9 cellular contexts compared by ENCODE assay signal in genomic region chr12:77995436-77996167, GRCh38.
DNase-seq lines count a peak whose midpoint lies in the region; ATAC-seq and TF ChIP-seq lines count a peak whose summit lies in the region.
"Had no signal": no experiment of that assay in that cellular context is flagged by ENCODE, and none has a peak within 500 bp of the region (broad histone marks: within the 10 kb centered on the region; RNA-seq: fewer than 3 reads in every experiment).

No MANE protein-coding gene starts in this region.

- TF ChIP-seq POLR2A in heart left ventricle (IDR thresholded peaks at IDR 0.05): no peak

- peaks cover 0 to 7% (median 0%) of the 10 kb centered on the region in 12 donors for H3K4me1 ChIP-seq in heart left ventricle
- H3K4me1 ChIP-seq: pancreas had no signal

- no peak overlapping the region for H3K4me3 Mint-ChIP-seq in glutamatergic neuron (ENCODE audit: unreplicated experiment)
- H3K4me3 Mint-ChIP-seq in T-helper 2 cell treated with Interferon-gamma antibody and Interleukin-4, amounts not matched to agents 5 μg/mL and 100 μg/mL, for 36 hours: no peak overlapping the region

- no peaks in the 10 kb centered on the region for H3K27me3 Mint-ChIP-seq in glutamatergic neuron (ENCODE audit: unreplicated experiment)
- no peaks in the 10 kb centered on the region for H3K27me3 Mint-ChIP-seq in T-helper 2 cell treated with Interferon-gamma antibody and Interleukin-4, amounts not matched to agents 5 μg/mL and 100 μg/mL, for 36 hours (ENCODE audit: low read depth)

- H3K27ac ChIP-seq in heart left ventricle: no peak overlapping the region
- H3K27ac ChIP-seq: pancreas had no signal

- DNase-seq in activated CD4-positive, CD25-positive, alpha-beta regulatory T cell treated with anti-CD3 and anti-CD28 coated beads, Interleukin-2, amount 50 U/mL, for 72 hours: no peak
- DNase-seq in RKO (ENCODE audit: low spot score) (peak; percentile 89), glutamatergic neuron (no peak), heart left ventricle (no peak)
- no peak for DNase-seq in stimulated activated naive CD8-positive, alpha-beta T cell treated with anti-CD3 and anti-CD28 coated beads, Interleukin-15, Interleukin-2, amounts not matched to agents 100 U/mL and 50 U/mL, for 24 hours
- no peak for DNase-seq in T-helper 2 cell treated with Interferon-gamma antibody and Interleukin-4, amounts not matched to agents 5 μg/mL and 100 μg/mL, for 36 hours (ENCODE audit: low spot score)
- DNase-seq: pancreas had no signal

- H3K27me3 ChIP-seq in heart left ventricle: no peaks in the 10 kb centered on the region
- H3K27me3 ChIP-seq: pancreas had no signal

- H3K36me3 Mint-ChIP-seq in glutamatergic neuron (ENCODE audit: unreplicated experiment): no peaks in the 10 kb centered on the region
- no peaks in the 10 kb centered on the region for H3K36me3 Mint-ChIP-seq in T-helper 2 cell treated with Interferon-gamma antibody and Interleukin-4, amounts not matched to agents 5 μg/mL and 100 μg/mL, for 36 hours (ENCODE audit: low read depth)

- H3K9me3 ChIP-seq in heart left ventricle: peaks cover 0 to 2% (median 0%) of the 10 kb centered on the region in 12 donors
- H3K9me3 ChIP-seq: pancreas had no signal

- TF ChIP-seq CTCF in glutamatergic neuron (IDR thresholded peaks at IDR 0.05; ENCODE audit: partially characterized antibody, unreplicated experiment): no peak
- no peak for TF ChIP-seq CTCF in heart left ventricle (IDR thresholded peaks at IDR 0.05)

- H3K36me3 ChIP-seq in heart left ventricle: no peaks in the 10 kb centered on the region
- H3K36me3 ChIP-seq: pancreas had no signal

- H3K9me3 Mint-ChIP-seq in glutamatergic neuron (ENCODE audit: unreplicated experiment): no peaks in the 10 kb centered on the region
- no peaks in the 10 kb centered on the region for H3K9me3 Mint-ChIP-seq in T-helper 2 cell treated with Interferon-gamma antibody and Interleukin-4, amounts not matched to agents 5 μg/mL and 100 μg/mL, for 36 hours

- H3K4me1 Mint-ChIP-seq in glutamatergic neuron (ENCODE audit: low read depth, unreplicated experiment): no peaks in the 10 kb centered on the region
- H3K4me1 Mint-ChIP-seq in T-helper 2 cell treated with Interferon-gamma antibody and Interleukin-4, amounts not matched to agents 5 μg/mL and 100 μg/mL, for 36 hours (ENCODE audit: low read depth): no peaks in the 10 kb centered on the region

- WGBS in heart left ventricle, 4 donors: 90 to 96% (median 95%) methylated on average over 2 of the region's 2 CpGs

- no peak overlapping the region for H3K27ac Mint-ChIP-seq in glutamatergic neuron (ENCODE audit: unreplicated experiment)
- no peak overlapping the region for H3K27ac Mint-ChIP-seq in T-helper 2 cell treated with Interferon-gamma antibody and Interleukin-4, amounts not matched to agents 5 μg/mL and 100 μg/mL, for 36 hours

- intact Hi-C loops in heart left ventricle (cut with DNase I): loop anchor here in 2 of 10 donors (5.0 to 10.0 kb wide), 2 partner anchors 122 to 129 kb away; no protein-coding TSS in a partner anchor

- peak; percentile 61 to 76 for ATAC-seq in activated CD4-positive, CD25-positive, alpha-beta regulatory T cell treated with anti-CD3 and anti-CD28 coated beads, Interleukin-2, amount 50 U/mL, for 24 hours
- ATAC-seq in HG02840 (IDR thresholded peaks at IDR 0.05; ENCODE audit: low FRiP score, unreplicated experiment): peak; percentile 90
- ATAC-seq in stimulated activated naive CD8-positive, alpha-beta T cell treated with anti-CD3 and anti-CD28 coated beads, Interleukin-15, Interleukin-2, amounts not matched to agents 100 U/mL and 50 U/mL, for 24 hours: peak; percentile 63
- no peak for ATAC-seq in heart left ventricle
- ATAC-seq: pancreas had no signal

- H3K4me3 ChIP-seq in heart left ventricle: no peak overlapping the region
- H3K4me3 ChIP-seq: pancreas had no signal

Comparison
In these comparisons a context has a peak if more than half of its experiments do, and no peak if none do; other contexts are left out.
1. ATAC-seq: peak in activated CD4-positive, CD25-positive, alpha-beta regulatory T cell treated with anti-CD3 and anti-CD28 coated beads, Interleukin-2, amount 50 U/mL, for 24 hours (2 of 2), HG02840 (single experiment) and stimulated activated naive CD8-positive, alpha-beta T cell treated with anti-CD3 and anti-CD28 coated beads, Interleukin-15, Interleukin-2, amounts not matched to agents 100 U/mL and 50 U/mL, for 24 hours (single experiment); none in heart left ventricle (0 of 4).